In the genomic region with DNA sequence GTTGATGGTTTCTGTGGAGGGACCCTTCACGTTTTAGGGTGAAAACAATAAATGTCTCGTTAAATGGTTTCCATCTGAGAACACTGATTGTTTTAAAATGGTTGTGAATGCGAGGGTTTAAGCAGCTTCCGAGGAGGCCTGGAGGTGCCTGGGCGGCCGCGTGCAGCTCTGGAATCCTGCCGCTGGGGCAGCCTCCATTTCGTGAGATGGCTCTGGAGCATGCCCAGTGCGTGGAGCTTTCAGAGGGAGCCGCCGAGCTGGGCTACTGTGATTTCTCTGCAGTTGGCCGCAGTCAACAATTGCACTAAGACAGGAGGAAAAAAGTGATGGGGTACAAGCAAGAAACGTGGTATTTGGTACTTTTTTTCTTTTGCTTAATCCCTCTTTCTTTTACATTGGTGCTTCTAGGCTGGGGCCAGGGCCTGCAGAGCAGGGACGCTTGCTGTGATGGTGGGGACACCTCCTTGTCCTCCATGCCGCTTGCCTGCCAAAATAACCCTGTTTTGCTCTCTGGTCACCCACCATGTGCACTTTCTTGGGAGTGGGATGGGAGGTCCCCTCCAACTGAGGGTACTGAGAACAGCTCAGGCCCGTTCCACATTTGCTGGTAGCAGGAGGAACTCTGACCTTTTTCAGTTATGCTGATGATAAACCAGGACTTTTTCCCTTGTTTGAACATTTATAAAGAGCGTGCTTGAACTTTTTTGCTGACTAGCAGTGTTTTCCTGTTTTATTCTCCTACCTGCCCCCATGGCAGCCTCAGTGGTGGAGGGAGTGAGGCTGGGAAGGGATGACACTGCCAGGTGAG, we compare ENCODE assay signal across 14 cellular contexts. TPM values are rescaled to one million over a fixed set of nuclear protein-coding genes. Genes with fewer than 3 reads are reported as not detected.
A peak's percentile ranks its signal among the peaks of the same experiment; 100 is the strongest.
DNase-seq lines count a peak whose midpoint lies in the region; ATAC-seq and TF ChIP-seq lines count a peak whose summit lies in the region.
"Had no signal": no experiment of that assay in that cellular context is flagged by ENCODE, and none has a peak within 500 bp of the region (broad histone marks: within the 10 kb centered on the region; RNA-seq: fewer than 3 reads in every experiment).

No MANE protein-coding gene starts in this region.

- H3K4me1 ChIP-seq in DOHH2 (ENCODE audit: control insufficient read depth, low read length), result peaks cover 98% of the 10 kb centered on the region
- H3K4me1 ChIP-seq in psoas muscle, result peaks cover 10% of the 10 kb centered on the region

- H3F3A ChIP-seq in DOHH2 (ENCODE audit: control insufficient read depth, insufficient read depth), result peaks cover 26% of the 10 kb centered on the region

- H3K4me3 ChIP-seq in DOHH2 (ENCODE audit: low read length) (peak overlapping the region; percentile 58), astrocyte of the cerebellum (ENCODE audit: low read depth, low read length) (no peak overlapping the region), retinal pigment epithelial cell (ENCODE audit: low read length) (no peak overlapping the region), psoas muscle (no peak overlapping the region)
- H3K4me3 ChIP-seq: esophagus muscularis mucosa, vagina had no signal

- H3K36me3 ChIP-seq in DOHH2 (ENCODE audit: control insufficient read depth, low read length) (peaks cover 64% of the 10 kb centered on the region), psoas muscle (ENCODE audit: insufficient read depth in 1 of 2, low read depth in 1 of 2) (no peaks in the 10 kb centered on the region)
- H3K36me3 ChIP-seq: vagina had no signal

- H3K9me3 ChIP-seq in DOHH2 (ENCODE audit: control insufficient read depth, insufficient read depth, low read length) (no peaks in the 10 kb centered on the region), psoas muscle (no peaks in the 10 kb centered on the region)
- H3K9me3 ChIP-seq: esophagus muscularis mucosa, vagina had no signal

- in situ Hi-C loops in astrocyte of the cerebellum (cut with HindIII; ENCODE audit: low sequenced_read_pairs), result no loop called here

- H3K27me3 ChIP-seq in DOHH2 (ENCODE audit: control insufficient read depth, low read length), result no peaks in the 10 kb centered on the region
- no peaks in the 10 kb centered on the region for H3K27me3 ChIP-seq in psoas muscle (ENCODE audit: insufficient read depth in 3 of 3, low read length in 2 of 3)
- H3K27me3 ChIP-seq: esophagus muscularis mucosa, vagina had no signal

- H4K20me1 ChIP-seq in DOHH2 (ENCODE audit: control insufficient read depth, insufficient read depth, low read depth, low read length), result no peaks in the 10 kb centered on the region

- WGBS in psoas muscle, 3 donors, result 73 to 84% (median 80%) methylated on average over 18 of the region's 18 CpGs

- peak overlapping the region; percentile 73 for H3K4me2 ChIP-seq in DOHH2 (ENCODE audit: low read length)

- DNase-seq in astrocyte of the cerebellum (ENCODE audit: low read depth) (no peak), iPS-NIHi7 (ENCODE audit: extremely low spot score) (peak; percentile 70), retinal pigment epithelial cell (ENCODE audit: low read depth) (no peak), COLO668 (lab: John Stamatoyannopoulos, UW; ENCODE audit: unreplicated experiment) (no peak), psoas muscle (no peak)
- DNase-seq: activated B cell treated with CpG ODN at 0.5 μM for 24 hours; activated naive CD4-positive, alpha-beta T cell treated with anti-CD3 and anti-CD28 coated beads for 36 hours; NCI-H1105 treated with DMSO at 0.1 percent for 48 hours; stimulated activated CD4-positive, alpha-beta T cell treated with anti-CD3 and anti-CD28 coated beads, Interleukin-4, amount 100 ng/mL, for 1 hour had no signal

- peaks cover 98% of the 10 kb centered on the region for H3K79me2 ChIP-seq in DOHH2 (ENCODE audit: control insufficient read depth, low read length)

- H3K9me2 ChIP-seq in DOHH2 (replicated peaks; ENCODE audit: control insufficient read depth, low read length), result no peaks in the 10 kb centered on the region

- peak overlapping the region; percentile 90 for H3K27ac ChIP-seq in DOHH2 (ENCODE audit: low read depth, low read length)
- no peak overlapping the region for H3K27ac ChIP-seq in psoas muscle
- H3K27ac ChIP-seq: esophagus muscularis mucosa, vagina had no signal

- no peak for TF ChIP-seq CTCF in DOHH2 (IDR thresholded peaks at IDR 0.05; ENCODE audit: low read depth, low read length, poor library complexity, severe bottlenecking)
- peak; percentile 38 for TF ChIP-seq CTCF in astrocyte of the cerebellum (IDR thresholded peaks at IDR 0.05; ENCODE audit: low read depth, low read length, missing control alignments)
- peak; percentile 30 for TF ChIP-seq CTCF in retinal pigment epithelial cell (conservative IDR thresholded peaks at IDR 0.05; ENCODE audit: low read depth, low read length)
- TF ChIP-seq CTCF in psoas muscle (IDR thresholded peaks at IDR 0.05), result no peak

- ATAC-seq in psoas muscle (no peak), HG03108 (IDR thresholded peaks at IDR 0.05; ENCODE audit: unreplicated experiment) (no peak), GM18861 (IDR thresholded peaks at IDR 0.05; ENCODE audit: unreplicated experiment) (no peak)

- intact Hi-C loops in psoas muscle (cut with DNase I), result no loop called here

RNA-seq across cellular contexts. Expression of a gene that starts 47.1 kb away (rescaled TPM):
- 10 to 100 TPM; 29.2 to 49.6 (median 38.5) TPM for total RNA-seq in psoas muscle
- 10 to 100 TPM; 29.0 to 31.2 (median 29.6) TPM for polyA plus RNA-seq in psoas muscle

Comparison
In these comparisons a context has a peak if more than half of its experiments do, and no peak if none do; other contexts are left out.
1. CTCF ChIP-seq: peak in astrocyte of the cerebellum (single experiment) and retinal pigment epithelial cell (single experiment); none in DOHH2 (single experiment) and psoas muscle (single experiment).